1 cellular context compared by ENCODE assay signal in the genomic region with DNA sequence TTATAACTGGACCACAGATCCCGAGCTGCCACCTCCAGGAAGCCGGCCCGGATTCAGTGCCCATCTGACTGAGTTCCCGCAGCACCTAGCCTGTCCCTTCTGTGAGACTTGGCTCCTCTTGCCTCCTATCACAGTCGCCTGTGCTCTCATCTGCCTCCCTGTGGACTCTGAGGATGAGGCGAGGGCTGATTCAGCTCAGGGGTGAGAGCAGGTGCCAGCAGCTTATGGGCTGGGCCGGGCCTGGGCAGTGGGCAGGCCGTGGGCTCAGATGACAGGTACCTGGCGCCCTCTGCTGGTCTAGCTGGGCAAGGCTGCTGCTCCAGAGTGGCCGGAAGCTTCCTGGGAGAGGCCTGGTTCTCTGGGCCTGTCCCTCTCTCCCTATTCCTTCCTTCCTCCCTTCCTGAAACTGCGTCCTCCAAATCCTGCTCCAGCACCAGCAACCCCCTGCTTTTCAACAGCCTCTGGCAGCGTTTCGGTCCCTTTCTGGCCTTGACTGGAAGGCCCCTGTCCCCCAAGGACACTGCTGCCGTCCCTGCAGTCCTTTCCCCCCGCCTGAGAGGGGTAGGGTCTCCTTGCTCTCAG.
TF ChIP-seq lines count a peak whose summit lies in the region.

No MANE protein-coding gene starts in this region.

TF ChIP-seq in K562, 482 proteins besides CTCF, POLR2A, EP300 and RAD21 (continued from another document):
- TF ChIP-seq, protein P1, sequence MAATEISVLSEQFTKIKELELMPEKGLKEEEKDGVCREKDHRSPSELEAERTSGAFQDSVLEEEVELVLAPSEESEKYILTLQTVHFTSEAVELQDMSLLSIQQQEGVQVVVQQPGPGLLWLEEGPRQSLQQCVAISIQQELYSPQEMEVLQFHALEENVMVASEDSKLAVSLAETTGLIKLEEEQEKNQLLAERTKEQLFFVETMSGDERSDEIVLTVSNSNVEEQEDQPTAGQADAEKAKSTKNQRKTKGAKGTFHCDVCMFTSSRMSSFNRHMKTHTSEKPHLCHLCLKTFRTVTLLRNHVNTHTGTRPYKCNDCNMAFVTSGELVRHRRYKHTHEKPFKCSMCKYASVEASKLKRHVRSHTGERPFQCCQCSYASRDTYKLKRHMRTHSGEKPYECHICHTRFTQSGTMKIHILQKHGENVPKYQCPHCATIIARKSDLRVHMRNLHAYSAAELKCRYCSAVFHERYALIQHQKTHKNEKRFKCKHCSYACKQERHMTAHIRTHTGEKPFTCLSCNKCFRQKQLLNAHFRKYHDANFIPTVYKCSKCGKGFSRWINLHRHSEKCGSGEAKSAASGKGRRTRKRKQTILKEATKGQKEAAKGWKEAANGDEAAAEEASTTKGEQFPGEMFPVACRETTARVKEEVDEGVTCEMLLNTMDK (IDR thresholded peaks at IDR 0.05; ENCODE audit: borderline replicate concordance, insufficient read depth, low read depth, low read length, poor library complexity, severe bottlenecking): peak; percentile 77
- no peak for TF ChIP-seq CBX2 (IDR thresholded peaks at IDR 0.05; ENCODE audit: insufficient read depth, low read length, poor library complexity, severe bottlenecking)
- TF ChIP-seq, protein P2, sequence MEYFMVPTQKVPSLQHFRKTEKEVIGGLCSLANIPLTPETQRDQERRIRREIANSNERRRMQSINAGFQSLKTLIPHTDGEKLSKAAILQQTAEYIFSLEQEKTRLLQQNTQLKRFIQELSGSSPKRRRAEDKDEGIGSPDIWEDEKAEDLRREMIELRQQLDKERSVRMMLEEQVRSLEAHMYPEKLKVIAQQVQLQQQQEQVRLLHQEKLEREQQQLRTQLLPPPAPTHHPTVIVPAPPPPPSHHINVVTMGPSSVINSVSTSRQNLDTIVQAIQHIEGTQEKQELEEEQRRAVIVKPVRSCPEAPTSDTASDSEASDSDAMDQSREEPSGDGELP (CRISPR knock-in tag; IDR thresholded peaks at IDR 0.05; ENCODE audit: borderline replicate concordance): peak; percentile 67; the same call in 1 of the 2 replicates
- TF ChIP-seq HIVEP1 (CRISPR knock-in tag; IDR thresholded peaks at IDR 0.05): no peak
- peak; percentile 88 for TF ChIP-seq ZNF436 (CRISPR knock-in tag; IDR thresholded peaks at IDR 0.05)
- TF ChIP-seq MTA2 (IDR thresholded peaks at IDR 0.05; ENCODE audit: low read depth): no peak
- no peak for TF ChIP-seq TEAD4 (IDR thresholded peaks at IDR 0.05; ENCODE audit: low read length)
- no peak for TF ChIP-seq TEAD4 (CRISPR knock-in tag; IDR thresholded peaks at IDR 0.05; ENCODE audit: borderline replicate concordance)
- no peak for TF ChIP-seq BCLAF1 (IDR thresholded peaks at IDR 0.05; ENCODE audit: borderline replicate concordance in 1 of 2, control insufficient read depth in 1 of 2, low read depth in 2 of 2, low read length in 1 of 2)
- TF ChIP-seq FOXA3 (CRISPR knock-in tag; conservative IDR thresholded peaks at IDR 0.05 in 1 of 2, IDR thresholded peaks at IDR 0.05 in 1 of 2): no peak
